21 cellular contexts compared by ENCODE assay signal in the genomic region with DNA sequence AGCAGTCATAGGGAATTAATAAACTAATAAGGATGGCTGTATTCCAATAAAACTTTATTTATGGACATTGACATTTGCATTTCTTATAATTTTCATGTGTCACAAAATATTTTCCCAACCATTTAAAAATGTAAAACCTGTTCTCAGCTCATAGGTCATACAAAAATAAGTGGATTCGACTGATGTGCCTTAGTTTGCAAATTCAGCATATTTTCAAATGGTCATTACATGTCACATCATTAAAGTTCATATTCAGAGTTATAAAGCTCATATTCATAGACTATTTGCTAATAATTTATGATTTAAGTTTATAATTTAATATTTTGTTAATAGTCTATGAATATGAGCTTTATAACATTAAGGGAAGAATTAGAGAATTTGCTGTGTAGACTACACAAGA.
DNase-seq lines count a peak whose midpoint lies in the region; ATAC-seq, FAIRE-seq and TF ChIP-seq lines count a peak whose summit lies in the region.
"Had no signal": no experiment of that assay in that cellular context is flagged by ENCODE, and none has a peak within 500 bp of the region (broad histone marks: within the 10 kb centered on the region; RNA-seq: fewer than 3 reads in every experiment).

No MANE protein-coding gene starts in this region.

- H3K27ac ChIP-seq in HepG2 (ENCODE audit: extremely low read length, insufficient read depth, low read length) (no peak overlapping the region), right lobe of liver (no peak overlapping the region), K562 (ENCODE audit: extremely low read depth, low read depth, low read length) (no peak overlapping the region), spleen (no peak overlapping the region)
- H3K27ac ChIP-seq: 22Rv1; BLaER1 treated with 17β-estradiol and CSF1 and Interleukin-3, amounts not matched to agents 10 nM and 100 nM; C4-2B had no signal

- H3K36me3 ChIP-seq in HepG2 (replicated peaks in 1 of 2; ENCODE audit: control insufficient read depth in 1 of 2, insufficient read depth in 2 of 2, low read length in 2 of 2) (no peaks in the 10 kb centered on the region), right lobe of liver (no peaks in the 10 kb centered on the region), K562 (ENCODE audit: control insufficient read depth, insufficient read depth, low read length) (no peaks in the 10 kb centered on the region), spleen (no peaks in the 10 kb centered on the region)
- H3K36me3 ChIP-seq: BLaER1 treated with 17β-estradiol and CSF1 and Interleukin-3, amounts not matched to agents 10 nM and 100 nM had no signal

- no peak overlapping the region for H3K4me2 ChIP-seq in HepG2 (ENCODE audit: low read depth, low read length)
- no peak overlapping the region for H3K4me2 ChIP-seq in K562 (ENCODE audit: insufficient read depth, low read length)
- H3K4me2 ChIP-seq: BLaER1 treated with 17β-estradiol and CSF1 and Interleukin-3, amounts not matched to agents 10 nM and 100 nM had no signal

- no peak for DNase-seq in HepG2 (ENCODE audit: low spot score)
- DNase-seq in right lobe of liver: no peak
- no peak for DNase-seq in H54 (ENCODE audit: insufficient read length, low spot score)
- DNase-seq in K562 (ENCODE audit: extremely low read depth in 1 of 4, low spot score in 3 of 4): no peak
- DNase-seq in spleen: no peak
- DNase-seq: AML-193; Caco-2; Calu3; CD4-positive, alpha-beta T cell; CD8-positive, alpha-beta T cell; DMS79 treated with DMSO at 0.1 percent for 48 hours; GF-D8 had no signal

- 0% methylated on average over 1 of the region's 1 CpG for WGBS in HepG2 (ENCODE audit: low lambda C conversion rate)
- 50% methylated on average over 1 of the region's 1 CpG for WGBS in right lobe of liver (ENCODE audit: insufficient coverage, low coverage, low lambda C conversion rate, missing lambda C conversion rate)
- WGBS in K562 (ENCODE audit: insufficient coverage, low coverage, missing lambda C conversion rate): 0% methylated on average over 1 of the region's 1 CpG
- WGBS in spleen, 5 donors: 79 to 94% (median 81%) methylated on average over 1 of the region's 1 CpG

- no peak overlapping the region for H3K9ac ChIP-seq in HepG2 (ENCODE audit: insufficient read depth, low read depth, low read length)
- H3K9ac ChIP-seq in K562 (ENCODE audit: insufficient read depth in 1 of 2, low read depth in 2 of 2, low read length in 2 of 2): no peak overlapping the region
- H3K9ac ChIP-seq: BLaER1 treated with 17β-estradiol and CSF1 and Interleukin-3, amounts not matched to agents 10 nM and 100 nM had no signal

- FAIRE-seq in HepG2 (lab: Jason Lieb, UNC) (no peak), H54 (lab: Jason Lieb, UNC) (peak; percentile 73), K562 (lab: Jason Lieb, UNC) (no peak)
- FAIRE-seq: D721Med, G401.6, GM12891, GM19239 had no signal

- H4K20me1 ChIP-seq in HepG2 (ENCODE audit: insufficient read depth, low read length) (no peaks in the 10 kb centered on the region), K562 (replicated peaks; ENCODE audit: control insufficient read depth, insufficient read depth, low read length) (no peaks in the 10 kb centered on the region)
- H4K20me1 ChIP-seq: BLaER1 treated with 17β-estradiol and CSF1 and Interleukin-3, amounts not matched to agents 10 nM and 100 nM had no signal

- intact Hi-C loops in HepG2 (cut with micrococcal nuclease; ENCODE audit: unreplicated experiment) (no loop called here), right lobe of liver (cut with DNase I) (no loop called here), K562 (cut with micrococcal nuclease) (no loop called here), spleen (cut with DNase I; ENCODE audit: low total_unique reads) (no loop called here)

- TF ChIP-seq RAD21 in HepG2 (CRISPR knock-in tag; IDR thresholded peaks at IDR 0.05) (no peak), K562 (CRISPR knock-in tag; conservative IDR thresholded peaks at IDR 0.05 in 1 of 2, IDR thresholded peaks at IDR 0.05 in 1 of 2) (no peak)

- ATAC-seq in HepG2 (no peak), right lobe of liver (no peak), K562 (no peak), HG02571 (IDR thresholded peaks at IDR 0.05; ENCODE audit: unreplicated experiment) (no peak), GM21619 (IDR thresholded peaks at IDR 0.05; ENCODE audit: unreplicated experiment) (no peak)
- ATAC-seq: CD8-positive, alpha-beta T cell had no signal

- H2AFZ ChIP-seq in HepG2 (ENCODE audit: low read length) (no peak overlapping the region), K562 (ENCODE audit: low read depth, low read length) (no peak overlapping the region)

- TF ChIP-seq POLR2A in HepG2 (IDR thresholded peaks at IDR 0.05; ENCODE audit: insufficient read depth in 1 of 2, low read depth in 2 of 2, low read length in 2 of 2) (no peak), right lobe of liver (IDR thresholded peaks at IDR 0.05) (no peak), H54 (IDR thresholded peaks at IDR 0.05; ENCODE audit: low read depth, low read length) (no peak), K562 (conservative IDR thresholded peaks at IDR 0.05) (no peak), spleen (IDR thresholded peaks at IDR 0.05) (no peak)

- no peaks in the 10 kb centered on the region for H3K79me2 ChIP-seq in HepG2 (ENCODE audit: insufficient read depth, low read length)
- no peaks in the 10 kb centered on the region for H3K79me2 ChIP-seq in K562 (ENCODE audit: control insufficient read depth, insufficient read depth, low read length)

- H3K9me3 ChIP-seq in HepG2 (ENCODE audit: low read length) (no peaks in the 10 kb centered on the region), right lobe of liver (no peaks in the 10 kb centered on the region), K562 (replicated peaks; ENCODE audit: control insufficient read depth, insufficient read depth, low read depth, low read length) (no peaks in the 10 kb centered on the region), spleen (no peaks in the 10 kb centered on the region)
- H3K9me3 ChIP-seq: BLaER1 treated with 17β-estradiol and CSF1 and Interleukin-3, amounts not matched to agents 10 nM and 100 nM; Caco-2 had no signal

- no peak overlapping the region for H3K4me3 ChIP-seq in HepG2 (replicated peaks in 1 of 3; ENCODE audit: insufficient read depth in 1 of 3, low read depth in 2 of 3, low read length in 3 of 3)
- no peak overlapping the region for H3K4me3 ChIP-seq in right lobe of liver
- H3K4me3 ChIP-seq in K562: no peak overlapping the region
- no peak overlapping the region for H3K4me3 ChIP-seq in spleen
- H3K4me3 ChIP-seq: BLaER1 treated with 17β-estradiol and CSF1 and Interleukin-3, amounts not matched to agents 10 nM and 100 nM had no signal

- BruUV-seq in HepG2 (replicated peaks; lab: Mats Ljungman, UMichigan) (no TSS peak), K562 (replicated peaks; lab: Mats Ljungman, UMichigan) (no TSS peak)

- POLR2A ChIA-PET in HepG2 (lab: Yijun Ruan, JAX): no interaction called here
- POLR2A ChIA-PET in K562 (lab: Yijun Ruan, JAX): no interaction called here

- H3K27me3 ChIP-seq in HepG2 (ENCODE audit: control insufficient read depth in 1 of 2, insufficient read depth in 2 of 2, low read length in 2 of 2) (no peaks in the 10 kb centered on the region), right lobe of liver (no peaks in the 10 kb centered on the region), K562 (ENCODE audit: control insufficient read depth in 2 of 2, insufficient read depth in 2 of 2, low read length in 2 of 2) (no peaks in the 10 kb centered on the region), spleen (replicated peaks in 1 of 7) (no peaks in the 10 kb centered on the region)

- no peaks in the 10 kb centered on the region for H3K9me1 ChIP-seq in K562 (ENCODE audit: control insufficient read depth, insufficient read depth, low read length)

- H3K4me1 ChIP-seq in HepG2 (ENCODE audit: insufficient read depth, low read length): no peaks in the 10 kb centered on the region
- H3K4me1 ChIP-seq in right lobe of liver: no peaks in the 10 kb centered on the region
- no peaks in the 10 kb centered on the region for H3K4me1 ChIP-seq in K562 (replicated peaks in 1 of 2; ENCODE audit: control insufficient read depth in 2 of 2, insufficient read depth in 2 of 2, low read length in 2 of 2)
- peaks cover 0 to 7% (median 0%) of the 10 kb centered on the region in 6 donors for H3K4me1 ChIP-seq in spleen
- H3K4me1 ChIP-seq: Caco-2 had no signal

- no peak for TF ChIP-seq EP300 in HepG2 (IDR thresholded peaks at IDR 0.05; ENCODE audit: low read depth in 2 of 2, low read length in 2 of 2)
- TF ChIP-seq EP300 in HepG2 (CRISPR knock-in tag; IDR thresholded peaks at IDR 0.05; ENCODE audit: borderline replicate concordance): no peak
- TF ChIP-seq EP300 in K562 (IDR thresholded peaks at IDR 0.05; ENCODE audit: low read length): no peak

- CTCF ChIA-PET in HepG2 (lab: Yijun Ruan, JAX; ENCODE audit: low intra/inter-chr PET ratio, low total read pairs) (no interaction called here), K562 (lab: Yijun Ruan, JAX; ENCODE audit: low intra/inter-chr PET ratio) (no interaction called here)

- TF ChIP-seq CTCF in HepG2 (CRISPR knock-in tag; IDR thresholded peaks at IDR 0.05): no peak
- TF ChIP-seq CTCF in right lobe of liver (IDR thresholded peaks at IDR 0.05): no peak
- TF ChIP-seq CTCF in K562 (IDR thresholded peaks at IDR 0.05 in 2 of 3, conservative IDR thresholded peaks at IDR 0.05 in 1 of 3; ENCODE audit: insufficient read depth in 2 of 3, low read depth in 1 of 3, low read length in 3 of 3): no peak
- TF ChIP-seq CTCF in spleen (IDR thresholded peaks at IDR 0.05 in 8 of 11, conservative IDR thresholded peaks at IDR 0.05 in 3 of 11): no peak

- in situ Hi-C loops in HepG2 (cut with HindIII; ENCODE audit: extremely low pct_ligation_motif_present, low pct_unique_long_range_greater_than_20kb): loop anchor here (25.0 kb wide), 1 partner anchor 109 kb away; no protein-coding TSS in a partner anchor
- in situ Hi-C loops in K562 (cut with MboI): no loop called here

TF ChIP-seq in HepG2, 621 proteins besides CTCF, POLR2A, EP300 and RAD21:
- TF ChIP-seq ZNF792 (CRISPR knock-in tag; IDR thresholded peaks at IDR 0.05) (no peak), MAFF (IDR thresholded peaks at IDR 0.05; ENCODE audit: low read depth, low read length) (peak; percentile 61), MAFK (conservative IDR thresholded peaks at IDR 0.05 in 1 of 2, IDR thresholded peaks at IDR 0.05 in 1 of 2; ENCODE audit: low read length in 2 of 2) (peak; percentile 52 to 73; a peak in 3 of 4 replicates)

TF ChIP-seq in K562, 482 proteins besides CTCF, POLR2A, EP300 and RAD21 (continues in another document):
- TF ChIP-seq ZNF316 (IDR thresholded peaks at IDR 0.05) (peak; percentile 40; the same call in 1 of the 2 replicates), MAFG (tag; conservative IDR thresholded peaks at IDR 0.05) (0 out of 2 replicates have a peak, but pooled peaks have one; percentile 19)

Comparison
In these comparisons a context has a peak if more than half of its experiments do, and no peak if none do; other contexts are left out.
1. Of the 241 proteins assayed by ChIP-seq in both HepG2 and K562: peak only in HepG2: MAFF; only in K562: MAFG; in both: MAFK; in neither: 238.